ENCODE assay signal across 22 cellular contexts in genomic region chr3:177652556-177653290, GRCh38.
DNase-seq lines count a peak whose midpoint lies in the region; ATAC-seq and TF ChIP-seq lines count a peak whose summit lies in the region.
"Had no signal": no experiment of that assay in that cellular context is flagged by ENCODE, and none has a peak within 500 bp of the region (broad histone marks: within the 10 kb centered on the region; RNA-seq: fewer than 3 reads in every experiment).

No MANE protein-coding gene starts in this region.

- no peak overlapping the region for H4K5ac ChIP-seq in IMR-90 (ENCODE audit: low read depth, low read length)

- H4K91ac ChIP-seq in IMR-90 (ENCODE audit: insufficient read depth, low read depth, low read length), result no peak overlapping the region

- ATAC-seq in GM18867 (IDR thresholded peaks at IDR 0.05; ENCODE audit: unreplicated experiment) (peak; percentile 68), IMR-90 (ENCODE audit: low read depth) (peak; percentile 46)
- ATAC-seq: activated T-helper 17 cell treated with anti-CD3 and anti-CD28 coated beads, Interleukin-2, amount 50 U/mL, for 72 hours; PC-3 had no signal

- WGBS in IMR-90 (ENCODE audit: extremely low coverage in 2 of 2, insufficient read length in 1 of 2), 2 experiments, result no CpG with 5 or more reads among the region's 5 CpGs

- no peak for TF ChIP-seq RAD21 in IMR-90 (IDR thresholded peaks at IDR 0.05; ENCODE audit: low read length)

- POLR2A ChIA-PET in IMR-90 (lab: Charles Lee; ENCODE audit: unreplicated experiment), result no interaction called here

- H3K14ac ChIP-seq in IMR-90 (replicated peaks; ENCODE audit: low read depth, low read length), result no peak overlapping the region

- intact Hi-C loops in IMR-90 (cut with micrococcal nuclease), result no loop called here

- no peak overlapping the region for H4K8ac ChIP-seq in IMR-90 (ENCODE audit: low read depth in 2 of 2, low read length in 2 of 2)

- H3K56ac ChIP-seq in IMR-90 (ENCODE audit: extremely low read depth, insufficient read depth, low read length), result no peak overlapping the region

- H3K27me3 Mint-ChIP-seq in nephron progenitor cell (ENCODE audit: low read depth, poor library complexity), result no peaks in the 10 kb centered on the region
- H3K27me3 Mint-ChIP-seq: activated T-helper 17 cell treated with anti-CD3 and anti-CD28 coated beads, Interleukin-2, amount 50 U/mL, for 72 hours; brain; naive B cell; T-cell had no signal

- H3K36me3 Mint-ChIP-seq in nephron progenitor cell (ENCODE audit: low read depth), result peaks cover 19% of the 10 kb centered on the region
- H3K36me3 Mint-ChIP-seq: brain, T-cell had no signal

- BruUV-seq in IMR-90 (replicated peaks; lab: Mats Ljungman, UMichigan), result no TSS peak

- H2BK120ac ChIP-seq in IMR-90 (ENCODE audit: low read depth, low read length), result no peak overlapping the region

- H2AK5ac ChIP-seq in IMR-90 (ENCODE audit: low read depth, low read length), result no peak overlapping the region

- CTCF ChIA-PET in IMR-90 (lab: Yijun Ruan, JAX), result interaction anchor here (0.6 kb wide), 1 partner anchor 742 kb away, joined by 4 read pairs; no protein-coding TSS in a partner anchor

- H3K9me3 Mint-ChIP-seq in nephron progenitor cell, result peaks cover 26% of the 10 kb centered on the region
- H3K9me3 Mint-ChIP-seq: T-cell had no signal

- no peak overlapping the region for H2BK5ac ChIP-seq in IMR-90 (ENCODE audit: low read depth, low read length, poor library complexity, severe bottlenecking)

- peak overlapping the region; percentile 69; the same call in 1 of the 2 replicates for H3K4ac ChIP-seq in IMR-90 (ENCODE audit: low read depth, low read length)

- no peaks in the 10 kb centered on the region for H4K20me1 ChIP-seq in IMR-90 (ENCODE audit: insufficient read depth, low read length)

- dilution Hi-C loops in IMR-90 (cut with HindIII; ENCODE audit: low sequenced_read_pairs, unreplicated experiment), result no loop called here

- no peak overlapping the region for H2BK20ac ChIP-seq in IMR-90 (ENCODE audit: low read depth, low read length)

- H2AK9ac ChIP-seq in IMR-90 (replicated peaks; ENCODE audit: low read depth, low read length, poor library complexity), result no peak overlapping the region

- no peaks in the 10 kb centered on the region for H3K27me3 ChIP-seq in IMR-90 (ENCODE audit: control insufficient read depth, insufficient read depth, low read length)

- no peak overlapping the region for H2BK15ac ChIP-seq in IMR-90 (ENCODE audit: low read depth, low read length)

- DNase-seq in IMR-90 (no peak), fibroblast of villous mesenchyme (ENCODE audit: low read depth) (peak; percentile 31), nephron progenitor cell (no peak), NOMO-1 treated with DMSO at 0.1 percent for 48 hours (lab: John Stamatoyannopoulos, UW; ENCODE audit: unreplicated experiment) (no peak), NCI-H2227 treated with DMSO at 0.1 percent for 48 hours (lab: John Stamatoyannopoulos, UW) (no peak), LoVo (ENCODE audit: low spot score) (no peak), NCI-H510A treated with DMSO at 0.1 percent for 48 hours (lab: John Stamatoyannopoulos, UW) (no peak)
- DNase-seq: activated CD4-positive, alpha-beta T cell treated with anti-CD3 and anti-CD28 coated beads for 48 hours; C1 segment of cervical spinal cord; cortex of kidney; hippocampal formation; islet precursor cell; naive B cell; NCI-H1105 treated with DMSO at 0.1 percent for 48 hours; NCI-H774; PC-3; T-cell had no signal

- H3K18ac ChIP-seq in IMR-90 (ENCODE audit: low read depth, low read length), result peak overlapping the region; percentile 44; the same call in 1 of the 2 replicates

- H3K27ac ChIP-seq in IMR-90 (ENCODE audit: insufficient read depth, low read length), result no peak overlapping the region

- no peaks in the 10 kb centered on the region for H3K36me3 ChIP-seq in IMR-90 (ENCODE audit: control insufficient read depth, insufficient read depth, low read length)
- H3K36me3 ChIP-seq: HAP-1 had no signal

- in situ Hi-C loops in IMR-90 (cut with MboI; ENCODE audit: low sequenced_read_pairs), result no loop called here

- H3K9ac ChIP-seq in IMR-90 (ENCODE audit: low read depth, low read length), result no peak overlapping the region

- H3K4me3 ChIP-seq in IMR-90 (ENCODE audit: insufficient read depth, low read depth, low read length) (no peak overlapping the region), fibroblast of villous mesenchyme (ENCODE audit: low read depth, low read length) (no peak overlapping the region)
- H3K4me3 ChIP-seq: HAP-1, skin epidermis had no signal

- H3K9me1 ChIP-seq in IMR-90 (ENCODE audit: insufficient read depth, low read length), result 0 out of 2 replicates have a peak, but pooled peaks cover 2% of the 10 kb centered on the region

- H3K4me2 ChIP-seq in IMR-90 (ENCODE audit: low read depth, low read length), result no peak overlapping the region

- TF ChIP-seq CTCF in IMR-90 (conservative IDR thresholded peaks at IDR 0.05; ENCODE audit: low read depth, low read length) (no peak), fibroblast of villous mesenchyme (IDR thresholded peaks at IDR 0.05; ENCODE audit: insufficient read depth, low read depth, low read length) (no peak), nephron progenitor cell (IDR thresholded peaks at IDR 0.05) (no peak)

- H3K27ac Mint-ChIP-seq in nephron progenitor cell, result peak overlapping the region; percentile 73
- H3K27ac Mint-ChIP-seq: activated T-helper 17 cell treated with anti-CD3 and anti-CD28 coated beads, Interleukin-2, amount 50 U/mL, for 72 hours had no signal

- no peak overlapping the region for H3K4me3 Mint-ChIP-seq in nephron progenitor cell
- H3K4me3 Mint-ChIP-seq: activated T-helper 17 cell treated with anti-CD3 and anti-CD28 coated beads, Interleukin-2, amount 50 U/mL, for 72 hours; brain; T-cell had no signal

- H2AFZ ChIP-seq in IMR-90 (replicated peaks; ENCODE audit: low read length, poor library complexity), result no peak overlapping the region

- no peak for TF ChIP-seq POLR2A in IMR-90 (IDR thresholded peaks at IDR 0.05; ENCODE audit: low read depth, low read length)

- H3K4me1 ChIP-seq in IMR-90 (ENCODE audit: control insufficient read depth, insufficient read depth, low read length), result peaks cover 3% of the 10 kb centered on the region; the same call in 1 of the 2 replicates
- H3K4me1 ChIP-seq: HAP-1 had no signal

- H3K4me1 Mint-ChIP-seq in nephron progenitor cell, result peaks cover 42% of the 10 kb centered on the region

- H3K9me3 ChIP-seq in IMR-90 (ENCODE audit: control insufficient read depth, insufficient read depth, low read length), result no peaks in the 10 kb centered on the region
- H3K9me3 ChIP-seq: HAP-1 had no signal

- no peak overlapping the region for H3K23ac ChIP-seq in IMR-90 (ENCODE audit: low read depth, low read length)

- H3K79me1 ChIP-seq in IMR-90 (ENCODE audit: low read depth in 1 of 2, low read length in 2 of 2), result no peaks in the 10 kb centered on the region

TF ChIP-seq in IMR-90, 13 proteins besides CTCF, POLR2A, EP300 and RAD21:
- TF ChIP-seq CEBPB (IDR thresholded peaks at IDR 0.05; ENCODE audit: low read depth, low read length), result no peak
- no peak for TF ChIP-seq CHD1 (IDR thresholded peaks at IDR 0.05; ENCODE audit: low read depth, low read length)
- TF ChIP-seq RCOR1 (IDR thresholded peaks at IDR 0.05; ENCODE audit: insufficient replicate concordance, low read length), result no peak
- no peak for TF ChIP-seq BHLHE40 (IDR thresholded peaks at IDR 0.05; ENCODE audit: low read depth, low read length)
- TF ChIP-seq, protein P1, sequence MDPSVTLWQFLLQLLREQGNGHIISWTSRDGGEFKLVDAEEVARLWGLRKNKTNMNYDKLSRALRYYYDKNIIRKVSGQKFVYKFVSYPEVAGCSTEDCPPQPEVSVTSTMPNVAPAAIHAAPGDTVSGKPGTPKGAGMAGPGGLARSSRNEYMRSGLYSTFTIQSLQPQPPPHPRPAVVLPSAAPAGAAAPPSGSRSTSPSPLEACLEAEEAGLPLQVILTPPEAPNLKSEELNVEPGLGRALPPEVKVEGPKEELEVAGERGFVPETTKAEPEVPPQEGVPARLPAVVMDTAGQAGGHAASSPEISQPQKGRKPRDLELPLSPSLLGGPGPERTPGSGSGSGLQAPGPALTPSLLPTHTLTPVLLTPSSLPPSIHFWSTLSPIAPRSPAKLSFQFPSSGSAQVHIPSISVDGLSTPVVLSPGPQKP (IDR thresholded peaks at IDR 0.05; ENCODE audit: borderline replicate concordance, low read depth, low read length), result no peak
- TF ChIP-seq MXI1 (IDR thresholded peaks at IDR 0.05; ENCODE audit: borderline replicate concordance, low read depth, low read length), result no peak
- no peak for TF ChIP-seq MAFK (IDR thresholded peaks at IDR 0.05; ENCODE audit: low read depth, low read length)
- no peak for TF ChIP-seq RFX5 (IDR thresholded peaks at IDR 0.05; ENCODE audit: low read depth, low read length)
- TF ChIP-seq FOS (IDR thresholded peaks at IDR 0.05; ENCODE audit: low read depth, low read length), result no peak
- no peak for TF ChIP-seq USF2 (IDR thresholded peaks at IDR 0.05; ENCODE audit: low read depth, low read length)
- no peak for TF ChIP-seq MAZ (IDR thresholded peaks at IDR 0.05; ENCODE audit: borderline replicate concordance, low read depth, low read length)
- TF ChIP-seq NFE2L2 (IDR thresholded peaks at IDR 0.05; ENCODE audit: low read depth, low read length), result no peak
- no peak for TF ChIP-seq SMC3 (IDR thresholded peaks at IDR 0.05; ENCODE audit: low read depth, low read length)
